In genomic region chr2:18435425-18436037, GRCh38 we compare ENCODE assay signal across 8 cellular contexts.
DNase-seq lines count a peak whose midpoint lies in the region; ATAC-seq and TF ChIP-seq lines count a peak whose summit lies in the region.

No MANE protein-coding gene starts in this region.

- TF ChIP-seq CTCF in BE2C (IDR thresholded peaks at IDR 0.05; ENCODE audit: low read depth, low read length) = peak; percentile 70
- peak in 3 of 4 experiments; percentile 14 to 53 (median 22) for TF ChIP-seq CTCF in sigmoid colon (IDR thresholded peaks at IDR 0.05)

- H3K4me3 ChIP-seq in BE2C (ENCODE audit: low read depth, low read length) (no peak overlapping the region), sigmoid colon (no peak overlapping the region)

- no peak for TF ChIP-seq POLR2A in sigmoid colon (IDR thresholded peaks at IDR 0.05)

- DNase-seq in BE2C (peak; percentile 37), MV-4-11 (lab: John Stamatoyannopoulos, UW) (peak; percentile 25), foreskin melanocyte (peak; percentile 40), sigmoid colon (no peak)

- peak overlapping the region in 2 of 4 donors; percentile 23 to 28 for H3K27ac ChIP-seq in sigmoid colon

- H3K9me3 ChIP-seq in BE2C (no peaks in the 10 kb centered on the region), sigmoid colon (no peaks in the 10 kb centered on the region)

- H3K4me1 ChIP-seq in BE2C (no peaks in the 10 kb centered on the region), sigmoid colon (peaks cover 0 to 37% (median 23%) of the 10 kb centered on the region in 4 donors)

- WGBS in sigmoid colon, 2 donors = 37 to 39% methylated on average over 2 of the region's 2 CpGs

- ATAC-seq in GM18858 (IDR thresholded peaks at IDR 0.05; ENCODE audit: unreplicated experiment) (peak; percentile 51), SK-N-SH treated with all-trans-retinoic acid at 6 μM for 48 hours (peak; percentile 72), GM19467 (IDR thresholded peaks at IDR 0.05; ENCODE audit: unreplicated experiment) (no peak), HG03039 (IDR thresholded peaks at IDR 0.05; ENCODE audit: unreplicated experiment) (no peak)

- no peak for TF ChIP-seq EP300 in sigmoid colon (IDR thresholded peaks at IDR 0.05)

- no peaks in the 10 kb centered on the region for H3K36me3 ChIP-seq in BE2C
- H3K36me3 ChIP-seq in sigmoid colon = no peaks in the 10 kb centered on the region

- H3K27me3 ChIP-seq in BE2C (no peaks in the 10 kb centered on the region; the same call in 1 of the 2 replicates), sigmoid colon (no peaks in the 10 kb centered on the region)

- intact Hi-C loops in sigmoid colon (cut with DNase I) = loop anchor here (5.0 kb wide), 1 partner anchor 927 kb away; no protein-coding TSS in a partner anchor

TF ChIP-seq in SK-N-SH treated with all-trans-retinoic acid at 6 μM for 48 hours, 23 proteins besides CTCF, POLR2A, EP300 and RAD21:
- TF ChIP-seq POU6F1 (CRISPR knock-in tag; IDR thresholded peaks at IDR 0.05; ENCODE audit: borderline replicate concordance, low read depth) = no peak
- TF ChIP-seq TCF4 (CRISPR knock-in tag; IDR thresholded peaks at IDR 0.05; ENCODE audit: borderline replicate concordance) = no peak
- TF ChIP-seq GLIS3 (CRISPR knock-in tag; IDR thresholded peaks at IDR 0.05) = no peak
- TF ChIP-seq CSRNP3 (CRISPR knock-in tag; IDR thresholded peaks at IDR 0.05) = no peak
- no peak for TF ChIP-seq ZNF70 (CRISPR knock-in tag; IDR thresholded peaks at IDR 0.05)
- no peak for TF ChIP-seq ZNF565 (CRISPR knock-in tag; conservative IDR thresholded peaks at IDR 0.05; ENCODE audit: low read depth)
- no peak for TF ChIP-seq ZNF8 (CRISPR knock-in tag; IDR thresholded peaks at IDR 0.05)
- no peak for TF ChIP-seq RARB (CRISPR knock-in tag; IDR thresholded peaks at IDR 0.05)
- TF ChIP-seq, protein P1, sequence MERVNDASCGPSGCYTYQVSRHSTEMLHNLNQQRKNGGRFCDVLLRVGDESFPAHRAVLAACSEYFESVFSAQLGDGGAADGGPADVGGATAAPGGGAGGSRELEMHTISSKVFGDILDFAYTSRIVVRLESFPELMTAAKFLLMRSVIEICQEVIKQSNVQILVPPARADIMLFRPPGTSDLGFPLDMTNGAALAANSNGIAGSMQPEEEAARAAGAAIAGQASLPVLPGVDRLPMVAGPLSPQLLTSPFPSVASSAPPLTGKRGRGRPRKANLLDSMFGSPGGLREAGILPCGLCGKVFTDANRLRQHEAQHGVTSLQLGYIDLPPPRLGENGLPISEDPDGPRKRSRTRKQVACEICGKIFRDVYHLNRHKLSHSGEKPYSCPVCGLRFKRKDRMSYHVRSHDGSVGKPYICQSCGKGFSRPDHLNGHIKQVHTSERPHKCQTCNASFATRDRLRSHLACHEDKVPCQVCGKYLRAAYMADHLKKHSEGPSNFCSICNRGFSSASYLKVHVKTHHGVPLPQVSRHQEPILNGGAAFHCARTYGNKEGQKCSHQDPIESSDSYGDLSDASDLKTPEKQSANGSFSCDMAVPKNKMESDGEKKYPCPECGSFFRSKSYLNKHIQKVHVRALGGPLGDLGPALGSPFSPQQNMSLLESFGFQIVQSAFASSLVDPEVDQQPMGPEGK (CRISPR knock-in tag; IDR thresholded peaks at IDR 0.05; ENCODE audit: borderline replicate concordance) = no peak

Comparison
In these comparisons a context has a peak if more than half of its experiments do, and no peak if none do; other contexts are left out.
1. ATAC-seq: peak in GM18858 (single experiment) and SK-N-SH treated with all-trans-retinoic acid at 6 μM for 48 hours (single experiment); none in GM19467 (single experiment) and HG03039 (single experiment).